In the genomic region with DNA sequence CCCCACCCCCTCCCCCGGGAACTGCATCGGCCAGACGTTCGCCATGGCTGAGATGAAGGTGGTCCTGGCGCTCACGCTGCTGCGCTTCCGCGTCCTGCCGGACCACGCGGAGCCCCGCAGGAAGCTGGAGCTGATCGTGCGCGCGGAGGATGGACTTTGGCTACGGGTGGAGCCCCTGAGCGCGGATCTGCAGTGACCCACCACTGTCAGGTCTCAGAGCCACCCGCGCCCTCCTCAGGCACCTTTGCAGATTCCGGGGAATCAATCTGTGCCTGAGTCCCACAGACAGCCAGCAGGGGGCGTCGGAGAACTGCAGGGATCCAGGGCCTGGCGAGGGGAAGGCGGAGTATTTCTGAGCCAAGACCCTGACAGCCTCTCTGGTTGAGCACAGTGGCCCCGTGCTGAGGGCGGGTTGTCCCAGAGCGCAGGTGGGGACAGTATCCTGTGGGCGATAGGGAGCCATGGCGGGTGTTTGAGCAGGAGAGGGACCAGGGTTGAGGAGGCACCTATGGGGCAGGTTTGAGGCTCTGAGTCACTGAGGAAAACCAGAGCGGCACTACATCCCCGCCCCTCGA, we compare ENCODE assay signal across 8 cellular contexts. TPM values are rescaled to one million over a fixed set of nuclear protein-coding genes. Genes with fewer than 3 reads are reported as not detected.
DNase-seq lines count a peak whose midpoint lies in the region; ATAC-seq, FAIRE-seq and TF ChIP-seq lines count a peak whose summit lies in the region.

No MANE protein-coding gene starts in this region.

- no peaks in the 10 kb centered on the region for H3K9me3 ChIP-seq in duodenal mucosa (ENCODE audit: control insufficient read depth in 1 of 2, low read length in 2 of 2)

- peaks cover 0 to 5% of the 10 kb centered on the region in 2 donors for H3K27me3 ChIP-seq in duodenal mucosa (ENCODE audit: control insufficient read depth in 1 of 2, insufficient read depth in 2 of 2, low read length in 2 of 2)

- no peak for ATAC-seq in GM18909 (IDR thresholded peaks at IDR 0.05; ENCODE audit: poor library complexity, unreplicated experiment)

- TF ChIP-seq CTCF in 22Rv1 (IDR thresholded peaks at IDR 0.05) = peak; percentile 97

- H3K27me3 Mint-ChIP-seq in activated CD4-positive, alpha-beta memory T cell treated with anti-CD3 and anti-CD28 coated beads, Interleukin-2, amount 10 ng/mL, durations not matched to agents 7 days and 5 days = peaks cover 13% of the 10 kb centered on the region

- DNase-seq in GM12892 (ENCODE audit: insufficient read length) = peak; percentile 77
- DNase-seq in NCI-H748 treated with DMSO at 0.1 percent for 48 hours (lab: John Stamatoyannopoulos, UW) = peak; percentile 4
- peak; percentile 82 for DNase-seq in activated CD4-positive, alpha-beta memory T cell treated with anti-CD3 and anti-CD28 coated beads, Interleukin-2, amount 10 ng/mL, durations not matched to agents 7 days and 5 days
- DNase-seq in lung microvascular endothelial cell (ENCODE audit: low read depth in 2 of 2) = peak; percentile 61 to 75
- DNase-seq in stimulated activated CD8-positive, alpha-beta memory T cell treated with anti-CD3 and anti-CD28 coated beads, Interleukin-15, amount 100 ng/mL, for 4 hours (ENCODE audit: low read depth in 2 of 2) = peak; percentile 47 to 71

- H3K27ac Mint-ChIP-seq in activated CD4-positive, alpha-beta memory T cell treated with anti-CD3 and anti-CD28 coated beads, Interleukin-2, amount 10 ng/mL, durations not matched to agents 7 days and 5 days = no peak overlapping the region

- no peak for TF ChIP-seq POLR2A in GM12892 (IDR thresholded peaks at IDR 0.05; ENCODE audit: low read depth, low read length)

- CTCF ChIA-PET in activated CD4-positive, alpha-beta memory T cell treated with anti-CD3 and anti-CD28 coated beads, Interleukin-2, amount 10 ng/mL, durations not matched to agents 7 days and 5 days (lab: Charles Lee) = no interaction called here

- H3K4me3 Mint-ChIP-seq in activated CD4-positive, alpha-beta memory T cell treated with anti-CD3 and anti-CD28 coated beads, Interleukin-2, amount 10 ng/mL, durations not matched to agents 7 days and 5 days = no peak overlapping the region

- no peak overlapping the region for H3K9ac ChIP-seq in duodenal mucosa (ENCODE audit: low read depth in 1 of 2, low read length in 2 of 2)

- H3K9me3 Mint-ChIP-seq in activated CD4-positive, alpha-beta memory T cell treated with anti-CD3 and anti-CD28 coated beads, Interleukin-2, amount 10 ng/mL, durations not matched to agents 7 days and 5 days = no peaks in the 10 kb centered on the region

- H3K27ac ChIP-seq in 22Rv1 = no peak overlapping the region
- no peak overlapping the region for H3K27ac ChIP-seq in duodenal mucosa (ENCODE audit: low read depth, low read length)

- H3K4me1 Mint-ChIP-seq in activated CD4-positive, alpha-beta memory T cell treated with anti-CD3 and anti-CD28 coated beads, Interleukin-2, amount 10 ng/mL, durations not matched to agents 7 days and 5 days = no peaks in the 10 kb centered on the region

- peak; percentile 75 for FAIRE-seq in GM12892 (lab: Jason Lieb, UNC)

- H3K36me3 Mint-ChIP-seq in activated CD4-positive, alpha-beta memory T cell treated with anti-CD3 and anti-CD28 coated beads, Interleukin-2, amount 10 ng/mL, durations not matched to agents 7 days and 5 days (ENCODE audit: low read depth) = no peaks in the 10 kb centered on the region

- H3K4me1 ChIP-seq in duodenal mucosa (ENCODE audit: control insufficient read depth in 1 of 2, insufficient read depth in 2 of 2, low read length in 2 of 2) = peaks cover 0 to 11% of the 10 kb centered on the region in 2 donors

- no peaks in the 10 kb centered on the region for H3K36me3 ChIP-seq in duodenal mucosa (ENCODE audit: control insufficient read depth in 1 of 2, insufficient read depth in 2 of 2, low read length in 2 of 2)

- POLR2A ChIA-PET in activated CD4-positive, alpha-beta memory T cell treated with anti-CD3 and anti-CD28 coated beads, Interleukin-2, amount 10 ng/mL, durations not matched to agents 7 days and 5 days (lab: Charles Lee) = no interaction called here

- H3K4me3 ChIP-seq in duodenal mucosa (ENCODE audit: low read depth in 1 of 2, low read length in 2 of 2) = peak overlapping the region; percentile 40 to 41

RNA-seq across cellular contexts. Expression of gene CYP4F8, which starts 30.4 kb away (rescaled TPM):
- polyA plus RNA-seq in GM12892 (2012; ENCODE audit: missing spikeins) = not detected
- total RNA-seq in activated CD4-positive, alpha-beta memory T cell treated with anti-CD3 and anti-CD28 coated beads, Interleukin-2, amount 10 ng/mL, durations not matched to agents 7 days and 5 days = not detected
- not detected in 2 replicates for total RNA-seq in lung microvascular endothelial cell

RNA-seq across cellular contexts. Expression of gene CYP4F3, which starts 56.1 kb away (rescaled TPM):
- polyA plus RNA-seq in GM12892 (2012; ENCODE audit: missing spikeins) = 1.6 TPM
- under 1 TPM in 1 of 2 experiments, not detected in 1; 0.15 TPM for total RNA-seq in activated CD4-positive, alpha-beta memory T cell treated with anti-CD3 and anti-CD28 coated beads, Interleukin-2, amount 10 ng/mL, durations not matched to agents 7 days and 5 days
- total RNA-seq in lung microvascular endothelial cell = not detected in 2 replicates

Comparison
In these comparisons a context has a peak if more than half of its experiments do, and no peak if none do; other contexts are left out.
1. DNase-seq: peak in every context shown above with its lines; median percentile 82 in activated CD4-positive, alpha-beta memory T cell treated with anti-CD3 and anti-CD28 coated beads, Interleukin-2, amount 10 ng/mL, durations not matched to agents 7 days and 5 days; 77 in GM12892; 68 in lung microvascular endothelial cell; 59 in stimulated activated CD8-positive, alpha-beta memory T cell treated with anti-CD3 and anti-CD28 coated beads, Interleukin-15, amount 100 ng/mL, for 4 hours; 4 in NCI-H748 treated with DMSO at 0.1 percent for 48 hours.